Comparison of ENCODE assay signal across 23 cellular contexts in the genomic region with DNA sequence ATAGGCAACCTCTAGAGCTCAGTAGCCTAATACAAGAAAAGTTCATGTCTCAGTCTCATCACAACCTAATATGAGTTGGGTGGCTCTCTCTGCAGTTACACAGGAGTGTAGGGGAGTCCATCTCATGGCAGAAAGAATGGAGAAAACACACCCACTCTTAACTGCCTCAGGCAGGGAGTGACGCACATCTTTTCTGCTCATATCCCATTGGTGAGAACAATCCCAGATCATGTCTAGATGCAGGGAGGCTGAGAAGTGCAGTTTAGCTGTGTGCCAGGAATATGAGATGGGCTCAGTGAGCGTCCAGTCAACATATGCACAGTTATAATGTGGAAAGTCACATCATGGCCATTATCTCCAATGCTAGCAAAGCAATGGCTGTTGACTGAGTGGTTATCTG.
"Had no signal": no experiment of that assay in that cellular context is flagged by ENCODE, and none has a peak within 500 bp of the region (broad histone marks: within the 10 kb centered on the region; RNA-seq: fewer than 3 reads in every experiment).

No MANE protein-coding gene starts in this region.

- H3K27ac ChIP-seq: gastrocnemius medialis, left ventricle myocardium inferior, right lobe of liver, thoracic aorta, uterus had no signal

- FAIRE-seq: colon had no signal

- DNase-seq: activated CD4-positive, alpha-beta memory T cell treated with anti-CD3 and anti-CD28 coated beads, Interleukin-2, amount 10 ng/mL, durations not matched to agents 7 days and 5 days; activated CD4-positive, alpha-beta T cell treated with anti-CD3 and anti-CD28 coated beads for 1 hour; activated CD4-positive, alpha-beta T cell treated with anti-CD3 and anti-CD28 coated beads, Interleukin-2, amount 10 ng/mL, durations not matched to agents 7 days and 5 days; activated CD8-positive, alpha-beta memory T cell treated with anti-CD3 and anti-CD28 coated beads, Interleukin-2, amount 50 U/mL, for 48 hours; activated gamma-delta T cell treated with Interleukin-2 at 50 U/mL for 16 hours; activated naive CD4-positive, alpha-beta T cell treated with anti-CD3 and anti-CD28 coated beads, Interleukin-2, amount 50 U/mL, for 16 hours; activated T-cell treated with anti-CD3 and anti-CD28 coated beads, Interleukin-2, amount 50 U/mL, for 24 hours; amniotic stem cell; dermis blood vessel endothelial cell; effector memory CD4-positive, alpha-beta T cell; gastrocnemius medialis; glutamatergic neuron; islet precursor cell; left ventricle myocardium inferior; mesendoderm; mucosa of descending colon; stimulated activated CD4-positive, alpha-beta T cell treated with anti-CD3 and anti-CD28 coated beads, Interleukin-2, amount 100 ng/mL, for 48 hours; stimulated activated naive CD8-positive, alpha-beta T cell treated with anti-CD3 and anti-CD28 coated beads, Interleukin-15, Interleukin-2, amounts not matched to agents 100 U/mL and 50 U/mL, for 24 hours; trophoblast cell; uterus had no signal
